Comparison of ENCODE assay signal across 8 cellular contexts in genomic region chr12:110744176-110744575, GRCh38. TPM values are rescaled to one million over a fixed set of nuclear protein-coding genes. Genes with fewer than 3 reads are reported as not detected.
DNase-seq lines count a peak whose midpoint lies in the region; ATAC-seq and TF ChIP-seq lines count a peak whose summit lies in the region.

No MANE protein-coding gene starts in this region.

- H3K27me3 ChIP-seq in heart right ventricle: no peaks in the 10 kb centered on the region
- no peaks in the 10 kb centered on the region for H3K27me3 ChIP-seq in breast epithelium
- no peaks in the 10 kb centered on the region for H3K27me3 ChIP-seq in mesenchymal stem cell (ENCODE audit: control insufficient read depth in 1 of 2, insufficient read depth in 1 of 2, low read length in 2 of 2)

- no peak overlapping the region for H3K4ac ChIP-seq in mesenchymal stem cell (ENCODE audit: low read depth in 1 of 2, low read length in 2 of 2)

- H4K91ac ChIP-seq in mesenchymal stem cell (ENCODE audit: low read length): peak overlapping the region; percentile 70

- peak overlapping the region in 1 of 2 experiments; percentile 39 for H2BK12ac ChIP-seq in mesenchymal stem cell (ENCODE audit: low read length in 2 of 2)

- H3K36me3 ChIP-seq in heart right ventricle: no peaks in the 10 kb centered on the region
- no peaks in the 10 kb centered on the region for H3K36me3 ChIP-seq in breast epithelium
- H3K36me3 ChIP-seq in mesenchymal stem cell (ENCODE audit: control insufficient read depth in 1 of 2, insufficient read depth in 2 of 2, low read depth in 1 of 2, low read length in 2 of 2): no peaks in the 10 kb centered on the region

- no peak overlapping the region for H3K9ac ChIP-seq in mesenchymal stem cell (ENCODE audit: low read length)

- intact Hi-C loops in heart right ventricle (cut with DNase I): loop anchor here in 4 of 10 donors (5.0 to 10.0 kb wide), 4 partner anchors 47 to 143 kb away; no protein-coding TSS in a partner anchor
- intact Hi-C loops in Right ventricle myocardium inferior (cut with DNase I): loop anchor here (2.0 to 5.0 kb wide), 4 partner anchors 83 to 143 kb away; no protein-coding TSS in a partner anchor
- intact Hi-C loops in breast epithelium (cut with DNase I; ENCODE audit: low total_unique reads): no loop called here

- H3K4me1 ChIP-seq in heart right ventricle: peaks cover 12 to 51% (median 43%) of the 10 kb centered on the region in 9 donors
- peaks cover 0 to 2% of the 10 kb centered on the region in 2 donors for H3K4me1 ChIP-seq in breast epithelium
- H3K4me1 ChIP-seq in mesenchymal stem cell (ENCODE audit: control insufficient read depth, insufficient read depth, low read depth, low read length): peaks cover 12% of the 10 kb centered on the region

- no peak overlapping the region for H2BK15ac ChIP-seq in mesenchymal stem cell (ENCODE audit: low read depth, poor library complexity, severe bottlenecking)

- peaks cover 4% of the 10 kb centered on the region for H3K79me1 ChIP-seq in mesenchymal stem cell (replicated peaks; ENCODE audit: low read length, poor library complexity, severe bottlenecking)

- WGBS in heart right ventricle, 2 donors: 50 to 65% methylated on average over 4 of the region's 4 CpGs
- 83% methylated on average over 4 of the region's 4 CpGs for WGBS in mesenchymal stem cell

- no peak overlapping the region for H3K18ac ChIP-seq in mesenchymal stem cell (ENCODE audit: low read depth in 1 of 2, low read length in 2 of 2)

- H3K14ac ChIP-seq in mesenchymal stem cell (ENCODE audit: low read length in 2 of 2): no peak overlapping the region

- H2BK120ac ChIP-seq in mesenchymal stem cell (ENCODE audit: low read depth, low read length): no peak overlapping the region

- TF ChIP-seq CTCF in heart right ventricle (IDR thresholded peaks at IDR 0.05) (no peak), breast epithelium (IDR thresholded peaks at IDR 0.05) (no peak)

- ATAC-seq in heart right ventricle: no peak
- ATAC-seq in Right ventricle myocardium inferior: no peak
- ATAC-seq in HG02884 (IDR thresholded peaks at IDR 0.05; ENCODE audit: unreplicated experiment): no peak

- H3K27ac ChIP-seq in heart right ventricle: peak overlapping the region in 6 of 10 donors; percentile 76 to 94 (median 92)
- H3K27ac ChIP-seq in breast epithelium: peak overlapping the region; percentile 41 to 55
- H3K27ac ChIP-seq in mesenchymal stem cell (ENCODE audit: low read length, poor library complexity, severe bottlenecking): no peak overlapping the region

- H2BK5ac ChIP-seq in mesenchymal stem cell (ENCODE audit: low read depth, low read length, poor library complexity, severe bottlenecking): no peak overlapping the region

- H2AFZ ChIP-seq in mesenchymal stem cell (ENCODE audit: low read depth, low read length): no peak overlapping the region

- H3K4me2 ChIP-seq in mesenchymal stem cell (ENCODE audit: low read length, poor library complexity, severe bottlenecking): peak overlapping the region; percentile 95

- H4K8ac ChIP-seq in mesenchymal stem cell (ENCODE audit: low read length): peak overlapping the region; percentile 65

- H3K4me3 ChIP-seq in heart right ventricle (peak overlapping the region in 2 of 10 donors; percentile 94 to 99), breast epithelium (peak overlapping the region in 2 of 3 donors; percentile 99), mesenchymal stem cell (ENCODE audit: insufficient read depth in 1 of 2, low read depth in 1 of 2, low read length in 2 of 2) (peak overlapping the region in 1 of 2 experiments; percentile 86)

- H3K23ac ChIP-seq in mesenchymal stem cell (ENCODE audit: low read length in 2 of 2): no peak overlapping the region

- H3K9me3 ChIP-seq in heart right ventricle (no peaks in the 10 kb centered on the region), breast epithelium (no peaks in the 10 kb centered on the region), mesenchymal stem cell (ENCODE audit: control insufficient read depth, low read length) (no peaks in the 10 kb centered on the region)

- DNase-seq in heart right ventricle (no peak), Right ventricle myocardium inferior (ENCODE audit: missing footprints) (no peak), breast epithelium (ENCODE audit: low spot score in 2 of 2) (peak in 1 of 2 donors; percentile 57), mesenchymal stem cell (no peak), SIG-M5 (lab: John Stamatoyannopoulos, UW) (no peak), T-helper 9 cell (no peak)
- DNase-seq in stimulated activated CD4-positive, alpha-beta T cell treated with anti-CD3 and anti-CD28 coated beads, Interleukin-2, amount 100 ng/mL, for 24 hours: no peak

- H2AK5ac ChIP-seq in mesenchymal stem cell (ENCODE audit: low read length, severe bottlenecking): no peak overlapping the region

- TF ChIP-seq POLR2A in breast epithelium (IDR thresholded peaks at IDR 0.05): no peak

RNA-seq across cellular contexts. Expression of gene PPP1CC, which starts 1.5 kb away (rescaled TPM):
- 100 to 1,000 TPM; 116 to 248 (median 137) TPM for total RNA-seq in heart right ventricle
- 10 to 100 TPM; 66.0 to 84.2 TPM for polyA plus RNA-seq in heart right ventricle
- total RNA-seq in Right ventricle myocardium inferior: 163 TPM
- total RNA-seq in breast epithelium: 100 to 1,000 TPM in 2 of 3 donors, 10 to 100 TPM in 1; 97.7 to 135 (median 106) TPM
- 121 TPM for polyA plus RNA-seq in mesenchymal stem cell (2013, experiment 1 of 2)
- polyA plus RNA-seq in mesenchymal stem cell (2013, experiment 2 of 2): 123 TPM

RNA-seq across cellular contexts. Expression of gene HVCN1, which starts 55.3 kb away (rescaled TPM):
- total RNA-seq in heart right ventricle (10 to 100 TPM in 5 of 10 donors, 1 to 10 TPM in 5; 5.1 to 74.1 (median 9.0) TPM), Right ventricle myocardium inferior (11.8 TPM), breast epithelium (10 to 100 TPM in 1 of 3 donors, 1 to 10 TPM in 2; 2.6 to 16.6 (median 7.6) TPM)
- polyA plus RNA-seq in heart right ventricle: 10 to 100 TPM; 15.4 to 17.9 TPM
- 5.3 TPM for polyA plus RNA-seq in mesenchymal stem cell (2013, experiment 1 of 2)
- 5.5 TPM for polyA plus RNA-seq in mesenchymal stem cell (2013, experiment 2 of 2)
